1 cellular context compared by ENCODE assay signal in the genomic region with DNA sequence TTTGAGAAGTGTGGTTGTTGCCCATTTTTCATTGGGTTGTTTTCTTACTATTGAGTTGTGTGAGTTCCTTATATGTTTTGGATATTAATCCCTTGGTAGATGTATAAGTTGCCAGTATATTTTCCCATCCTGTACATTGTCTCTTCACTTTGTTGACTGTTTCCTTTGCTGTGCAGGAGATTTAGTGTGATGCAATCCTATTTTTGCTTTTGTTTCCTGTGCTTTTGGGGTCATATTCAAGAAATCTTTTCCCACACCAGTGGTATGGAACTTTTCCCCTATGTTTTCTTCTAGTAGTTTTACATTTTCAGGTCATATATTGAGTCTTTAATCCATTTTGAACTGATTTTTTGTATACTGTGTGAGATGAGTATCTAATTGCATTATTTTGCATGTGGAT.
TF ChIP-seq lines count a peak whose summit lies in the region.

No MANE protein-coding gene starts in this region.

TF ChIP-seq in K562, 482 proteins besides CTCF, POLR2A, EP300 and RAD21 (continued from another document):
- TF ChIP-seq CEBPG (CRISPR knock-in tag; IDR thresholded peaks at IDR 0.05), result no peak
- peak; percentile 47 to 55 for TF ChIP-seq CEBPG (tag; conservative IDR thresholded peaks at IDR 0.05 in 1 of 2, IDR thresholded peaks at IDR 0.05 in 1 of 2)
